In genomic region chr10:51010977-51011376, GRCh38 we compare ENCODE assay signal across 8 cellular contexts.
DNase-seq lines count a peak whose midpoint lies in the region; ATAC-seq, FAIRE-seq and TF ChIP-seq lines count a peak whose summit lies in the region.

No MANE protein-coding gene starts in this region.

- intact Hi-C loops in Right ventricle myocardium inferior (cut with DNase I): loop anchor here (5.0 kb wide), 1 partner anchor 951 kb away; no protein-coding TSS in a partner anchor
- intact Hi-C loops in cardiac septum (cut with DNase I): loop anchor here (5.0 kb wide), 1 partner anchor 36 kb away; no protein-coding TSS in a partner anchor

- TF ChIP-seq CTCF in retinal pigment epithelial cell (conservative IDR thresholded peaks at IDR 0.05; ENCODE audit: low read depth, low read length): peak; percentile 80

- FAIRE-seq in RCC 7860 (lab: Jason Lieb, UNC) (no peak), GM12892 (lab: Jason Lieb, UNC) (no peak)

- TF ChIP-seq POLR2A in GM12892 (IDR thresholded peaks at IDR 0.05; ENCODE audit: low read depth, low read length): no peak

- H3K4me3 ChIP-seq in retinal pigment epithelial cell (ENCODE audit: low read length): no peak overlapping the region

- ATAC-seq in Right ventricle myocardium inferior: peak; percentile 28
- ATAC-seq in HG02852 (IDR thresholded peaks at IDR 0.05; ENCODE audit: unreplicated experiment): peak; percentile 73

- DNase-seq in Right ventricle myocardium inferior (ENCODE audit: missing footprints) (no peak), cardiac septum (ENCODE audit: low spot score) (no peak), RCC 7860 (ENCODE audit: low spot score) (peak; percentile 17), fibroblast of peridontal ligament (ENCODE audit: extremely low read depth) (peak; percentile 75), retinal pigment epithelial cell (ENCODE audit: low read depth) (no peak), GM12892 (ENCODE audit: insufficient read length) (no peak), GDM1 (lab: John Stamatoyannopoulos, UW) (no peak)

Comparison
In these comparisons a context has a peak if more than half of its experiments do, and no peak if none do; other contexts are left out.
1. DNase-seq: peak in RCC 7860 (single experiment) and fibroblast of peridontal ligament (single experiment); none in Right ventricle myocardium inferior (single experiment), cardiac septum (single experiment), retinal pigment epithelial cell (single experiment), GM12892 (single experiment) and GDM1 (single experiment).